ENCODE assay signal across 1 cellular context in the genomic region with DNA sequence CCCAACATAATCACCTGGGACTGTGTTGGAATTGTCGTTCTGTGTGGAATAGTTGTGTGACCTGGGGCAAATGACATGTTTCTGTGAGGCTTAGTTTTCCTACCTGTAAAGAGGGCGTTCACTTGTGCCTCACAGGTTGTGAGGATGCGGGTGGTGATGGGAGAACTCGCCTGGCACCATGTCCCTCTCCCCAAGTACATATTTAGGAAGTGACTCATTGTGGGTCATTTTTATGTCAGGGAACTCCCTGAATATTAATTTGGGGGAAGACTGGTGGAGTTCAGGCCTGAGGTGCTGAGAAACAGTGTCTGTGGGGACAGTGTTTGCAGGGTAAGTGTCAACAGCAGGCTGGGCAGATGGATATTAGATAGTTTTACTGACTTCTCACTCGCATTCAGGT.
TF ChIP-seq lines count a peak whose summit lies in the region.

No MANE protein-coding gene starts in this region.

TF ChIP-seq in HCT116, 20 proteins besides CTCF, POLR2A, EP300 and RAD21 (continued from another document):
- TF ChIP-seq, protein P1, sequence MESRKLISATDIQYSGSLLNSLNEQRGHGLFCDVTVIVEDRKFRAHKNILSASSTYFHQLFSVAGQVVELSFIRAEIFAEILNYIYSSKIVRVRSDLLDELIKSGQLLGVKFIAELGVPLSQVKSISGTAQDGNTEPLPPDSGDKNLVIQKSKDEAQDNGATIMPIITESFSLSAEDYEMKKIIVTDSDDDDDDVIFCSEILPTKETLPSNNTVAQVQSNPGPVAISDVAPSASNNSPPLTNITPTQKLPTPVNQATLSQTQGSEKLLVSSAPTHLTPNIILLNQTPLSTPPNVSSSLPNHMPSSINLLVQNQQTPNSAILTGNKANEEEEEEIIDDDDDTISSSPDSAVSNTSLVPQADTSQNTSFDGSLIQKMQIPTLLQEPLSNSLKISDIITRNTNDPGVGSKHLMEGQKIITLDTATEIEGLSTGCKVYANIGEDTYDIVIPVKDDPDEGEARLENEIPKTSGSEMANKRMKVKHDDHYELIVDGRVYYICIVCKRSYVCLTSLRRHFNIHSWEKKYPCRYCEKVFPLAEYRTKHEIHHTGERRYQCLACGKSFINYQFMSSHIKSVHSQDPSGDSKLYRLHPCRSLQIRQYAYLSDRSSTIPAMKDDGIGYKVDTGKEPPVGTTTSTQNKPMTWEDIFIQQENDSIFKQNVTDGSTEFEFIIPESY (IDR thresholded peaks at IDR 0.05; ENCODE audit: extremely low read depth, insufficient replicate concordance, low read length) = no peak
- TF ChIP-seq FOSL1 (IDR thresholded peaks at IDR 0.05; ENCODE audit: low read depth) = peak; percentile 72
